ENCODE assay signal across 15 cellular contexts in genomic region chr1:63818567-63819340, GRCh38. TPM values are rescaled to one million over a fixed set of nuclear protein-coding genes. Genes with fewer than 3 reads are reported as not detected.
"Had no signal": no experiment of that assay in that cellular context is flagged by ENCODE, and none has a peak within 500 bp of the region (broad histone marks: within the 10 kb centered on the region; RNA-seq: fewer than 3 reads in every experiment).

No MANE protein-coding gene starts in this region.

- H3K9me3 Mint-ChIP-seq: activated naive CD8-positive, alpha-beta T cell treated with anti-CD3 and anti-CD28 coated beads, Interleukin-2, amount 50 U/mL, for 24 hours; activated T-helper 1 cell treated with anti-CD3 and anti-CD28 coated beads, Interleukin-12 subunit alpha, Interleukin-12 subunit beta, Interleukin-2, Interleukin-4 antibody, amounts not matched to agents 30 ng/mL and 10 ng/mL and 1 ng/mL, durations not matched to agents 14 hours and 24 hours and 36 hours; stimulated activated naive CD8-positive, alpha-beta T cell treated with anti-CD3 and anti-CD28 coated beads, Interleukin-15, amount 100 ng/mL, for 72 hours had no signal

- H3K27ac ChIP-seq: neural progenitor cell, pancreas, testis had no signal

- H3K4me1 Mint-ChIP-seq: activated naive CD8-positive, alpha-beta T cell treated with anti-CD3 and anti-CD28 coated beads, Interleukin-2, amount 50 U/mL, for 24 hours; stimulated activated naive CD8-positive, alpha-beta T cell treated with anti-CD3 and anti-CD28 coated beads, Interleukin-15, amount 100 ng/mL, for 72 hours had no signal

- ATAC-seq: activated CD8-positive, alpha-beta T cell treated with anti-CD3 and anti-CD28 coated beads, Interleukin-2, amount 10 ng/mL, durations not matched to agents 7 days and 5 days; activated naive CD8-positive, alpha-beta T cell treated with anti-CD3 and anti-CD28 coated beads, Interleukin-2, amount 50 U/mL, for 24 hours; left ventricle myocardium superior; pancreas; stimulated activated naive CD8-positive, alpha-beta T cell treated with anti-CD3 and anti-CD28 coated beads, Interleukin-15, amount 100 ng/mL, for 72 hours had no signal

- DNase-seq: activated CD4-positive, alpha-beta T cell treated with anti-CD3 and anti-CD28 coated beads for 4 hours; activated CD8-positive, alpha-beta memory T cell treated with anti-CD3 and anti-CD28 coated beads, Interleukin-2, amount 50 U/mL, for 48 hours; activated CD8-positive, alpha-beta T cell treated with anti-CD3 and anti-CD28 coated beads, Interleukin-2, amount 10 ng/mL, durations not matched to agents 7 days and 5 days; activated naive CD4-positive, alpha-beta T cell treated with Interleukin-2 at 50 U/mL for 16 hours; activated naive CD8-positive, alpha-beta T cell treated with anti-CD3 and anti-CD28 coated beads, Interleukin-2, amount 50 U/mL, for 24 hours; kidney; left ventricle myocardium superior; pancreas; stimulated activated CD4-positive, alpha-beta T cell treated with anti-CD3 and anti-CD28 coated beads, Interleukin-15, amount 100 ng/mL, for 24 hours; stimulated activated CD4-positive, alpha-beta T cell treated with anti-CD3 and anti-CD28 coated beads, Interleukin-4, amount 100 ng/mL, for 24 hours; stimulated activated naive CD8-positive, alpha-beta T cell treated with anti-CD3 and anti-CD28 coated beads, Interleukin-15, amount 100 ng/mL, for 72 hours; T-helper 9 cell; testis had no signal

- H3K27ac Mint-ChIP-seq: activated CD8-positive, alpha-beta T cell treated with anti-CD3 and anti-CD28 coated beads, Interleukin-2, amount 10 ng/mL, durations not matched to agents 7 days and 5 days; activated naive CD8-positive, alpha-beta T cell treated with anti-CD3 and anti-CD28 coated beads, Interleukin-2, amount 50 U/mL, for 24 hours; activated T-helper 1 cell treated with anti-CD3 and anti-CD28 coated beads, Interleukin-12 subunit alpha, Interleukin-12 subunit beta, Interleukin-2, Interleukin-4 antibody, amounts not matched to agents 30 ng/mL and 10 ng/mL and 1 ng/mL, durations not matched to agents 14 hours and 24 hours and 36 hours; neural progenitor cell; stimulated activated naive CD8-positive, alpha-beta T cell treated with anti-CD3 and anti-CD28 coated beads, Interleukin-15, amount 100 ng/mL, for 72 hours had no signal

- H3K4me3 Mint-ChIP-seq: activated CD8-positive, alpha-beta T cell treated with anti-CD3 and anti-CD28 coated beads, Interleukin-2, amount 10 ng/mL, durations not matched to agents 7 days and 5 days; activated naive CD8-positive, alpha-beta T cell treated with anti-CD3 and anti-CD28 coated beads, Interleukin-2, amount 50 U/mL, for 24 hours; activated T-helper 1 cell treated with anti-CD3 and anti-CD28 coated beads, Interleukin-12 subunit alpha, Interleukin-12 subunit beta, Interleukin-2, Interleukin-4 antibody, amounts not matched to agents 30 ng/mL and 10 ng/mL and 1 ng/mL, durations not matched to agents 14 hours and 24 hours and 36 hours; neural progenitor cell; stimulated activated naive CD8-positive, alpha-beta T cell treated with anti-CD3 and anti-CD28 coated beads, Interleukin-15, amount 100 ng/mL, for 72 hours had no signal

RNA-seq across cellular contexts. Expression of gene ROR1, which starts 44.9 kb away (rescaled TPM):
- total RNA-seq: activated CD8-positive, alpha-beta T cell treated with anti-CD3 and anti-CD28 coated beads, Interleukin-2, amount 10 ng/mL, durations not matched to agents 7 days and 5 days; activated T-helper 1 cell treated with anti-CD3 and anti-CD28 coated beads, Interleukin-12 subunit alpha, Interleukin-12 subunit beta, Interleukin-2, Interleukin-4 antibody, amounts not matched to agents 30 ng/mL and 10 ng/mL and 1 ng/mL, durations not matched to agents 14 hours and 24 hours and 36 hours had no signal
